20 cellular contexts compared by ENCODE assay signal in the genomic region with DNA sequence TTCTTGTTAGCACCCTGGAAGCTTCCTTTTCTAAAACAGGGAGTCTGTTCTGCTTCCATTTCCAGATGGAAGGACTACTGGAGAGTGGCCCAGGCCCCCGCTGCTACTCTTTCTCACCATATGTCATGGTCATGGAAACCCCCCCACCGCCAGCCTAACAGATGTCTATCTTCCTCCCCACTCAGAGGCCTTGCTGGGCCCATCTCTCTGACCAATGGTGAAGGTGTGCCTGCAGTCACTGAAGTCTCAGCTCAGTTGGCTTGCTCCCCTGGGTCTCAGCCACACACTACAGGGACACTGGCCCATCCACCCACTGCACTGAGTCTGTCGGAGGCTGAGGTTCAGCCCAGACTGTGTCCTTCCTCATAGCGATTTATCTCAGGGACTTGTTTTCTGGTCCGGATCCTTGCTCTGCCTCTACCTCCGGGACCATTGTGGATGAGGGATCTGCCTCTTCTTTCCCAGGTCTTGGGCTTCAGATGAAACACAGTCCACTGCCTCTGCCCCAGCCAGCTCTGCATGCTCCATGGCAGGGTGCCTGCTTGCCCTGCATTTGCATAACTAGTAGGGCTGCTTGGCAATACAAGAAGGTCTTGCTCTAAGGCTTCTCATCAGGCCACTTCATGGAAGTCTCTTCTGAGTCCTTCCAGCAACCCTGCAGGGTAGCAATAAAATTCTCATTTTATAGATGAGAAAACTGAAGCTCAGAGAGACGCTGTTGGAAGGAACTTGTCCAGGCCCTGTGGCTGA. TPM values are rescaled to one million over a fixed set of nuclear protein-coding genes. Genes with fewer than 3 reads are reported as not detected.
DNase-seq lines count a peak whose midpoint lies in the region; ATAC-seq and TF ChIP-seq lines count a peak whose summit lies in the region.
"Had no signal": no experiment of that assay in that cellular context is flagged by ENCODE, and none has a peak within 500 bp of the region (broad histone marks: within the 10 kb centered on the region; RNA-seq: fewer than 3 reads in every experiment).

No MANE protein-coding gene starts in this region.

- no peaks in the 10 kb centered on the region for H3K27me3 ChIP-seq in rectal smooth muscle tissue (ENCODE audit: control insufficient read depth, insufficient read depth, low read length)

- no peaks in the 10 kb centered on the region for H3K27me3 Mint-ChIP-seq in activated naive CD4-positive, alpha-beta T cell treated with anti-CD3 and anti-CD28 coated beads, Interleukin-2, amount 50 U/mL, for 24 hours
- no peaks in the 10 kb centered on the region for H3K27me3 Mint-ChIP-seq in activated naive CD4-positive, alpha-beta T cell treated with anti-CD3 and anti-CD28 coated beads, Interleukin-2, amount 10 ng/mL, durations not matched to agents 7 days and 5 days
- H3K27me3 Mint-ChIP-seq in CD14-positive monocyte (ENCODE audit: low read depth in 3 of 3): peaks cover 0 to 2% (median 1%) of the 10 kb centered on the region in 3 donors
- H3K27me3 Mint-ChIP-seq: B cell; CD4-positive, CD25-positive, alpha-beta regulatory T cell had no signal

- ATAC-seq in GM19397 (IDR thresholded peaks at IDR 0.05; ENCODE audit: unreplicated experiment): no peak
- ATAC-seq: K562, Panc1, SK-N-SH treated with all-trans-retinoic acid at 6 μM for 48 hours had no signal

- H3K9ac ChIP-seq in rectal smooth muscle tissue (ENCODE audit: low read length): no peak overlapping the region

- intact Hi-C loops in CD14-positive monocyte (cut with micrococcal nuclease): no loop called here

- no peaks in the 10 kb centered on the region for H3K9me3 Mint-ChIP-seq in activated naive CD4-positive, alpha-beta T cell treated with anti-CD3 and anti-CD28 coated beads, Interleukin-2, amount 50 U/mL, for 24 hours
- no peaks in the 10 kb centered on the region for H3K9me3 Mint-ChIP-seq in activated naive CD4-positive, alpha-beta T cell treated with anti-CD3 and anti-CD28 coated beads, Interleukin-2, amount 10 ng/mL, durations not matched to agents 7 days and 5 days
- H3K9me3 Mint-ChIP-seq in CD14-positive monocyte: peaks cover 0 to 2% (median 0%) of the 10 kb centered on the region in 7 donors
- H3K9me3 Mint-ChIP-seq: CD4-positive, CD25-positive, alpha-beta regulatory T cell had no signal

- H3K4me1 Mint-ChIP-seq in activated naive CD4-positive, alpha-beta T cell treated with anti-CD3 and anti-CD28 coated beads, Interleukin-2, amount 50 U/mL, for 24 hours: no peaks in the 10 kb centered on the region
- no peaks in the 10 kb centered on the region for H3K4me1 Mint-ChIP-seq in activated naive CD4-positive, alpha-beta T cell treated with anti-CD3 and anti-CD28 coated beads, Interleukin-2, amount 10 ng/mL, durations not matched to agents 7 days and 5 days
- H3K4me1 Mint-ChIP-seq in CD14-positive monocyte: peaks cover 10% of the 10 kb centered on the region
- H3K4me1 Mint-ChIP-seq: B cell; CD4-positive, CD25-positive, alpha-beta regulatory T cell had no signal

- no peak for DNase-seq in activated naive CD4-positive, alpha-beta T cell treated with anti-CD3 and anti-CD28 coated beads, Interleukin-2, amount 10 ng/mL, durations not matched to agents 7 days and 5 days
- DNase-seq in NCI-H2171 treated with DMSO at 0.1 percent for 48 hours (lab: John Stamatoyannopoulos, UW) (peak; percentile 38), cerebellar nuclear complex (lab: John Stamatoyannopoulos, UW) (peak; percentile 32 to 67), globus pallidus (ENCODE audit: low spot score) (no peak), CD14-positive monocyte (ENCODE audit: low spot score) (no peak)
- DNase-seq: CD4-positive, CD25-positive, alpha-beta regulatory T cell; COR-L47; DMS153; GF-D8; HCEC 1CT; NCI-H1694 treated with DMSO at 0.1 percent for 48 hours; NCI-H2227 treated with DMSO at 0.1 percent for 48 hours; SHP77 treated with DMSO at 0.1 percent for 48 hours had no signal

- no peak for TF ChIP-seq CTCF in CD14-positive monocyte (IDR thresholded peaks at IDR 0.05)

- no peak overlapping the region for H3K4me3 ChIP-seq in rectal smooth muscle tissue (ENCODE audit: low read length)
- H3K4me3 ChIP-seq: K562 had no signal

- CTCF ChIA-PET in activated naive CD4-positive, alpha-beta T cell treated with anti-CD3 and anti-CD28 coated beads, Interleukin-2, amount 10 ng/mL, durations not matched to agents 7 days and 5 days (lab: Charles Lee): interaction anchor here (1.3 kb wide), 1 partner anchor 9 kb away, joined by 3 read pairs; no protein-coding TSS in a partner anchor

- H3K27ac Mint-ChIP-seq in activated naive CD4-positive, alpha-beta T cell treated with anti-CD3 and anti-CD28 coated beads, Interleukin-2, amount 50 U/mL, for 24 hours: peak overlapping the region; percentile 59
- no peak overlapping the region for H3K27ac Mint-ChIP-seq in activated naive CD4-positive, alpha-beta T cell treated with anti-CD3 and anti-CD28 coated beads, Interleukin-2, amount 10 ng/mL, durations not matched to agents 7 days and 5 days
- H3K27ac Mint-ChIP-seq in CD14-positive monocyte: no peak overlapping the region
- H3K27ac Mint-ChIP-seq: B cell had no signal

- peaks cover 16% of the 10 kb centered on the region for H3K36me3 Mint-ChIP-seq in activated naive CD4-positive, alpha-beta T cell treated with anti-CD3 and anti-CD28 coated beads, Interleukin-2, amount 50 U/mL, for 24 hours
- H3K36me3 Mint-ChIP-seq in activated naive CD4-positive, alpha-beta T cell treated with anti-CD3 and anti-CD28 coated beads, Interleukin-2, amount 10 ng/mL, durations not matched to agents 7 days and 5 days: no peaks in the 10 kb centered on the region
- H3K36me3 Mint-ChIP-seq in CD14-positive monocyte: no peaks in the 10 kb centered on the region

- H3K36me3 ChIP-seq in rectal smooth muscle tissue (ENCODE audit: control insufficient read depth, insufficient read depth, low read length): peaks cover 15% of the 10 kb centered on the region

- H3K27ac ChIP-seq in rectal smooth muscle tissue (ENCODE audit: low read depth, low read length): peak overlapping the region; percentile 61

- peaks cover 2% of the 10 kb centered on the region for H3K4me1 ChIP-seq in rectal smooth muscle tissue (ENCODE audit: control insufficient read depth, insufficient read depth, low read length)

- no peak overlapping the region for H3K4me3 Mint-ChIP-seq in activated naive CD4-positive, alpha-beta T cell treated with anti-CD3 and anti-CD28 coated beads, Interleukin-2, amount 50 U/mL, for 24 hours
- H3K4me3 Mint-ChIP-seq in activated naive CD4-positive, alpha-beta T cell treated with anti-CD3 and anti-CD28 coated beads, Interleukin-2, amount 10 ng/mL, durations not matched to agents 7 days and 5 days: no peak overlapping the region
- no peak overlapping the region for H3K4me3 Mint-ChIP-seq in CD14-positive monocyte
- H3K4me3 Mint-ChIP-seq: B cell; CD4-positive, CD25-positive, alpha-beta regulatory T cell had no signal

RNA-seq across cellular contexts. Expression of gene GALNT12, which starts 30.9 kb away (rescaled TPM):
- polyA plus RNA-seq in CD14-positive monocyte: not detected

RNA-seq across cellular contexts. Expression of gene ANKS6, which starts 42.0 kb away (rescaled TPM):
- polyA plus RNA-seq in CD14-positive monocyte: under 1 TPM; 0.20 to 0.56 TPM

Comparison
In these comparisons a context has a peak if more than half of its experiments do, and no peak if none do; other contexts are left out.
1. DNase-seq: peak in NCI-H2171 treated with DMSO at 0.1 percent for 48 hours (single experiment) and cerebellar nuclear complex (2 of 2); none in activated naive CD4-positive, alpha-beta T cell treated with anti-CD3 and anti-CD28 coated beads, Interleukin-2, amount 10 ng/mL, durations not matched to agents 7 days and 5 days (single experiment), globus pallidus (single experiment) and CD14-positive monocyte (single experiment).